In the genomic region with DNA sequence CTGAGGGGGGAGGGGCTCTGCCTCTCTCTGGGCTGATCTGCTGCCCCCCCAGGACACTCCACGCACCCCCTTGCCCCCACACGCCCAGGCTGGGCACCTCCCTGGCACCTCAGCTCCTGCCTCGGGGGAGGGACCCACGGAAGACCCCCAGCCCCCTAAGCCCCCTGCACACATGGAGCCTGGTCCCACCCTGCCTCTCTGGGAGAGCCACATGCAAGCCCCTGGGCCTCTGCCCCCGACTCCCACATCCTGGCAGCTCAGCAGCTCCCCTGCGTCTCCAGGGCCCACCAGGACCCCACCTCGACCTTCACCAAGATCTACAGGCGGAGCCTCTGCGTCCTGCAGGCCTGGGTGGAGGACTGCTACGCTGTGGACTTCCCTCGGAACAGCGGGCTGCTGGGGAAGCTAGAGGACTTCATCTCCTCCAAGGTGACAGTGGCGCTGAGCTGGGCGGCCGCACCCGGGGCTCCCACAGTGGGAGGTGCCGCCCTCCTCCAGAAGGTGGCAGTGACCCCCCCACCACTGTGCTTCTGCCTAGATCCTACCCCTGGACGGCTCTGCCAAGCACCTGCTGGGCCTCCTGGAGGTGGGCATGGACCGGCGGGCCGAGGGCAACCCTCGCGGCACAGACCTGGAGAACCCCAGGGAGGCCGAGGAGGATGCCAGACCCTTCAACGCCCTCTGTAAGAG, we compare ENCODE assay signal across 33 cellular contexts. TPM values are rescaled to one million over a fixed set of nuclear protein-coding genes. Genes with fewer than 3 reads are reported as not detected.
"Had no signal": no experiment of that assay in that cellular context is flagged by ENCODE, and none has a peak within 500 bp of the region (broad histone marks: within the 10 kb centered on the region; RNA-seq: fewer than 3 reads in every experiment).

No MANE protein-coding gene starts in this region.

- ATAC-seq: esophagus mucosa; gastrocnemius medialis; left colon; lower lobe of right lung; sciatic nerve; stimulated activated naive CD8-positive, alpha-beta T cell treated with anti-CD3 and anti-CD28 coated beads, Interleukin-15, amount 100 ng/mL, for 72 hours; upper lobe of right lung had no signal

- DNase-seq: effector CD8-positive, alpha-beta T cell; endodermal cell; foreskin fibroblast; gastrocnemius medialis; head of caudate nucleus; left colon; left ventricle myocardium inferior; lower lobe of right lung; natural killer cell; stimulated activated CD4-positive, alpha-beta T cell treated with anti-CD3 and anti-CD28 coated beads, Interleukin-12 subunit alpha, Interleukin-12 subunit beta, amount 100 ng/mL, for 4 hours; stimulated activated CD4-positive, alpha-beta T cell treated with anti-CD3 and anti-CD28 coated beads, Interleukin-1b, Interleukin-23, amount 100 ng/mL, for 48 hours; stimulated activated CD4-positive, alpha-beta T cell treated with anti-CD3 and anti-CD28 coated beads, Interleukin-4, amount 100 ng/mL, for 1 hour; stimulated activated CD8-positive, alpha-beta memory T cell treated with anti-CD3 and anti-CD28 coated beads, Interleukin-4, amount 100 ng/mL, for 48 hours; stimulated activated naive CD4-positive, alpha-beta T cell; stimulated activated naive CD8-positive, alpha-beta T cell treated with anti-CD3 and anti-CD28 coated beads, Interleukin-15, amount 100 ng/mL, for 72 hours; transverse colon; upper lobe of right lung; uterus had no signal

- H3K79me2 ChIP-seq: hepatocyte, parathyroid adenoma had no signal

- H3K27me3 ChIP-seq: hepatocyte, neutrophil, transverse colon, upper lobe of right lung, uterus had no signal

- H3K27ac ChIP-seq: epithelial cell of prostate, gastrocnemius medialis, hepatocyte, left ventricle myocardium inferior, lower lobe of right lung, neutrophil, parathyroid adenoma, suprapubic skin, transverse colon, upper lobe of right lung, uterus had no signal

- H3K36me3 ChIP-seq: gastrocnemius medialis, left ventricle myocardium inferior, lower lobe of right lung, neutrophil, suprapubic skin, transverse colon, upper lobe of right lung, uterus had no signal

- H2AFZ ChIP-seq: hepatocyte, parathyroid adenoma had no signal

- H3K4me3 ChIP-seq: gastrocnemius medialis, hepatocyte, left ventricle myocardium inferior, lower lobe of right lung, smooth muscle cell, suprapubic skin, transverse colon, upper lobe of right lung, uterus had no signal

- H3K4me1 ChIP-seq: gastrocnemius medialis, left ventricle myocardium inferior, lower lobe of right lung, parathyroid adenoma, transverse colon, upper lobe of right lung, uterus had no signal

- H3K9me3 ChIP-seq: gastrocnemius medialis, left ventricle myocardium inferior, lower lobe of right lung, neutrophil, suprapubic skin, transverse colon, upper lobe of right lung, uterus had no signal

- FAIRE-seq: colon had no signal

- H3K4me2 ChIP-seq: hepatocyte, smooth muscle cell had no signal

- H3K9ac ChIP-seq: parathyroid adenoma had no signal

RNA-seq across cellular contexts. Expression of gene UTF1, which starts 18.7 kb away (rescaled TPM):
- total RNA-seq: esophagus mucosa, gastrocnemius medialis, glomerular endothelial cell, hepatocyte, kidney epithelial cell, left colon, left ventricle myocardium inferior, lower lobe of right lung, mononuclear cell, omental fat pad, progenitor cell of endocrine pancreas, sciatic nerve, smooth muscle cell, suprapubic skin, transverse colon, upper lobe of right lung, uterus had no signal
- polyA plus RNA-seq: hepatocyte, neural cell, smooth muscle cell had no signal

RNA-seq across cellular contexts. Expression of gene VENTX, which starts 26.4 kb away (rescaled TPM):
- total RNA-seq: glomerular endothelial cell, hepatocyte, kidney epithelial cell, smooth muscle cell had no signal
- polyA plus RNA-seq: hepatocyte, neural cell, smooth muscle cell had no signal

RNA-seq across cellular contexts. Expression of gene KNDC1, which starts 51.3 kb away (rescaled TPM):
- total RNA-seq: glomerular endothelial cell had no signal
